ENCODE assay signal across 8 cellular contexts in the genomic region with DNA sequence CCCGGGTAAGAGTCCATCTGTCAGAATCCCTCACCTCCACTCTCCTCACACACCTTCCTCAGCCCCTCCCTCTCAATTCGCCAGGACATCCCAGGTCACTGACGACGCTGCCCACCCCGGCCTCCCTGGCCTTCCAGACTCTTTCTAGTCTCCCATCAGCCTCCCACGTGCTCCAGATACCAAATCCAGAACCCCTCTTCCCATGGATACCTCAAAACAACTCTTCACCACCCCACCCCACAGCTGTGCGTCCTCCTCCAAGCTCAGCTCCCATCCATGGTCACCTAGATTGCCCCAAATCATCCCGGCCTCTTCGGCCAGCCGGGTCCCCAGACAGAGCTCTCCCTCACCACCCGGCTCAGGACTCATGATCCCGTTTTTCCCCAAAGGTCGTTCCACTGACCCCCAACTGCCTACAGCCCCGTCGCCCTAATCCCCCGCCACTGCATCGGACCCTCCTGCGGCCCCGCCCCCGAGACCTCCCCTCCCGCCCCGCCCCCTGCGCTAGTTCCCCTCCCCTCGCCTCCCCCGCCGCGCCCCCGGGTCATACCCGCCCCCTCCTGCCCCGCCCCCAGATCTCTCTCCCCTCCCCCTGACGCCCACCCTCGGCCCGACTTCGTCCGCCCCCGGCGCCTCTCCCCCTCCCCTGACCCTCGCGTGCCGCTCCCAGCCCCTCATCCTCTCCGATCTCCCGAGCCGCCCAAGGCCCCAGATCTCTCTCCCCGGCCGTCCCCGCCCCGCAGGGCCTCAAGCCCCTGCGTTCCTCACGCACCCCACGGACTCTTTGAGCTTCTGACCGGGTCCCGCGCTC. TPM values are rescaled to one million over a fixed set of nuclear protein-coding genes. Genes with fewer than 3 reads are reported as not detected.
A peak's percentile ranks its signal among the peaks of the same experiment; 100 is the strongest.
DNase-seq lines count a peak whose midpoint lies in the region; ATAC-seq and TF ChIP-seq lines count a peak whose summit lies in the region.

No MANE protein-coding gene starts in this region.

- no peak for TF ChIP-seq CTCF in body of pancreas (IDR thresholded peaks at IDR 0.05)

- DNase-seq in NCI-H1417 (lab: John Stamatoyannopoulos, UW) (peak; percentile 13 to 83 (median 67)), NCI-H1417 treated with DMSO at 0.1 percent for 48 hours (lab: John Stamatoyannopoulos, UW) (no peak), SJCRH30 (peak; percentile 67 to 76), body of pancreas (peak in 1 of 4 donors; percentile 41), Ammon's horn (ENCODE audit: low spot score) (no peak)

- ATAC-seq in HG03159 (IDR thresholded peaks at IDR 0.05; ENCODE audit: unreplicated experiment) (peak; percentile 16), body of pancreas (peak; percentile 24)

- peak overlapping the region; percentile 75 to 86 (median 83) for H3K9ac ChIP-seq in skeletal muscle tissue (ENCODE audit: low read depth in 1 of 3, low read length in 3 of 3)

- no peak for TF ChIP-seq POLR2A in body of pancreas (IDR thresholded peaks at IDR 0.05)

- H3K36me3 ChIP-seq in SJCRH30 (peaks cover 9% of the 10 kb centered on the region; the same call in 1 of the 2 replicates), body of pancreas (replicated peaks in 1 of 2; ENCODE audit: insufficient read depth in 1 of 2, low read depth in 2 of 2) (peaks cover 0 to 18% of the 10 kb centered on the region in 2 donors), skeletal muscle tissue (ENCODE audit: control insufficient read depth in 3 of 3, insufficient read depth in 3 of 3, low read length in 3 of 3) (peaks cover 18 to 21% (median 19%) of the 10 kb centered on the region in 3 donors)

- intact Hi-C loops in body of pancreas (cut with DNase I), result no loop called here

- H3K27me3 ChIP-seq in SJCRH30, result no peaks in the 10 kb centered on the region
- no peaks in the 10 kb centered on the region for H3K27me3 ChIP-seq in body of pancreas
- H3K27me3 ChIP-seq in skeletal muscle tissue (ENCODE audit: control insufficient read depth in 3 of 3, insufficient read depth in 3 of 3, low read length in 3 of 3), result no peaks in the 10 kb centered on the region

- H3K27ac ChIP-seq in SJCRH30, result peak overlapping the region; percentile 38
- peak overlapping the region; percentile 19 to 87 (median 70) for H3K27ac ChIP-seq in body of pancreas
- H3K27ac ChIP-seq in skeletal muscle tissue (ENCODE audit: low read depth, low read length), result peak overlapping the region; percentile 60

- H3K9me3 ChIP-seq in SJCRH30 (replicated peaks), result no peaks in the 10 kb centered on the region
- H3K9me3 ChIP-seq in body of pancreas, result no peaks in the 10 kb centered on the region
- H3K9me3 ChIP-seq in skeletal muscle tissue (ENCODE audit: control insufficient read depth in 3 of 3, low read length in 3 of 3), result no peaks in the 10 kb centered on the region

- WGBS in body of pancreas, 2 donors, result 1 to 2% methylated on average over 26 to 34 of the region's 53 CpGs

- H3K4me3 ChIP-seq in SJCRH30 (peak overlapping the region; percentile 63), body of pancreas (peak overlapping the region; percentile 52 to 80), iPS-11a (ENCODE audit: low read depth, low read length) (peak overlapping the region; percentile 60), skeletal muscle tissue (ENCODE audit: low read length in 3 of 3) (peak overlapping the region; percentile 69 to 74 (median 73))

- H3K4me1 ChIP-seq in SJCRH30 (peaks cover 9% of the 10 kb centered on the region; the same call in 1 of the 2 replicates), body of pancreas (peaks cover 22% of the 10 kb centered on the region), skeletal muscle tissue (ENCODE audit: control insufficient read depth in 3 of 3, insufficient read depth in 3 of 3, low read length in 3 of 3) (peaks cover 29 to 30% (median 30%) of the 10 kb centered on the region in 3 donors)

RNA-seq across cellular contexts. Expression of a gene that starts 0.5 kb away (rescaled TPM):
- 37.9 and 41.4 TPM in 2 replicates for total RNA-seq in SJCRH30 (2014; rRNA removed; shearing (Covaris generic))
- total RNA-seq in body of pancreas (100 to 1,000 TPM in 1 of 2 donors, 10 to 100 TPM in 1; 64.6 to 107 TPM), skeletal muscle tissue (89.8 TPM)

RNA-seq across cellular contexts. Expression of a gene that starts 15.0 kb away (rescaled TPM):
- 61.5 and 64.4 TPM in 2 replicates for total RNA-seq in SJCRH30 (2014; rRNA removed; shearing (Covaris generic))
- total RNA-seq in body of pancreas (10 to 100 TPM; 24.9 to 33.6 TPM), skeletal muscle tissue (33.9 TPM)

RNA-seq across cellular contexts. Expression of a gene that starts 54.6 kb away (rescaled TPM):
- total RNA-seq in SJCRH30 (2014; rRNA removed; shearing (Covaris generic)), result 44.2 and 54.6 TPM in 2 replicates
- total RNA-seq in body of pancreas (1 to 10 TPM; 3.4 to 6.3 TPM), skeletal muscle tissue (6.3 TPM)

RNA-seq across cellular contexts. Expression of a gene that starts 56.7 kb away (rescaled TPM):
- total RNA-seq in SJCRH30 (2014; rRNA removed; shearing (Covaris generic)), result 56.9 and 60.0 TPM in 2 replicates
- 10 to 100 TPM; 20.4 to 22.6 TPM for total RNA-seq in body of pancreas
- total RNA-seq in skeletal muscle tissue, result 16.2 TPM

Comparison
In these comparisons a context has a peak if more than half of its experiments do, and no peak if none do; other contexts are left out.
1. DNase-seq: peak in NCI-H1417 (3 of 3) and SJCRH30 (2 of 2); none in NCI-H1417 treated with DMSO at 0.1 percent for 48 hours (single experiment) and Ammon's horn (single experiment).
2. Peak in every context shown above with its lines, with median percentiles within 50 percentile points of each other: H3K27ac ChIP-seq and H3K4me3 ChIP-seq.